ENCODE assay signal across 1 cellular context in the genomic region with DNA sequence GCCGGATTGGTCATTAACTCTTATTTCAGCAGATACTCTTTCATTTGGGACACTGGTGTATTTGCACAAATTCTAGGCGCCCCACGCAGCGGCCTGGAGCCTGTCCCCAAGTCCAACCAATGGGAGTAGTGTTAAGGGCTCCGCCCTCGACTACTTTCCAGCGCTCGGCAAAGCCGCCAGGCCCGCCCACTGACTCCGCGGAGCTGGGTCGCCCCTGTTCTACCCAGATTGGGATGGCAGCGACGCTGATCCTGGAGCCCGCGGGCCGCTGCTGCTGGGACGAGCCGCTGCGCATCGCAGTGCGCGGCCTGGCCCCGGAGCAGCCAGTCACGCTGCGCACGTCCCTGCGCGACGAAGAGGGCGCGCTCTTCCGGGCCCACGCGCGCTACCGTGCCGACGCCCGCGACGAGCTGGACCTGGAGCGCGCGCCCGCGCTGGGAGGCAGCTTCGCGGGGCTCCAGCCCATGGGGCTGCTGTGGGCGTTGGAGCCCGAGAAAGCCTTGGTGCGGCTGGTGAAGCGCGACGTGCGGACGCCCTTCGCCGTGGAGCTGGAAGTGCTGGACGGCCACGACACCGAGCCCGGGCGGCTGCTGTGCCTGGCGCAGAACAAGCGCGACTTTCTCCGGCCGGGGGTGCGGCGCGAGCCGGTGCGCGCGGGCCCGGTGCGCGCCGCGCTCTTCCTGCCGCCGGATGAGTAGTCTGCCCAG.
TF ChIP-seq lines count a peak whose summit lies in the region.

Gene ACOT6, plus strand, starts transcription at position 179 of the 707 bp plus-strand sequence. Its CDS starts 55 bp downstream, at position 234.

TF ChIP-seq in HepG2, 621 proteins besides CTCF, POLR2A, EP300 and RAD21 (continued from another document and continues in another):
- TF ChIP-seq, protein P1, sequence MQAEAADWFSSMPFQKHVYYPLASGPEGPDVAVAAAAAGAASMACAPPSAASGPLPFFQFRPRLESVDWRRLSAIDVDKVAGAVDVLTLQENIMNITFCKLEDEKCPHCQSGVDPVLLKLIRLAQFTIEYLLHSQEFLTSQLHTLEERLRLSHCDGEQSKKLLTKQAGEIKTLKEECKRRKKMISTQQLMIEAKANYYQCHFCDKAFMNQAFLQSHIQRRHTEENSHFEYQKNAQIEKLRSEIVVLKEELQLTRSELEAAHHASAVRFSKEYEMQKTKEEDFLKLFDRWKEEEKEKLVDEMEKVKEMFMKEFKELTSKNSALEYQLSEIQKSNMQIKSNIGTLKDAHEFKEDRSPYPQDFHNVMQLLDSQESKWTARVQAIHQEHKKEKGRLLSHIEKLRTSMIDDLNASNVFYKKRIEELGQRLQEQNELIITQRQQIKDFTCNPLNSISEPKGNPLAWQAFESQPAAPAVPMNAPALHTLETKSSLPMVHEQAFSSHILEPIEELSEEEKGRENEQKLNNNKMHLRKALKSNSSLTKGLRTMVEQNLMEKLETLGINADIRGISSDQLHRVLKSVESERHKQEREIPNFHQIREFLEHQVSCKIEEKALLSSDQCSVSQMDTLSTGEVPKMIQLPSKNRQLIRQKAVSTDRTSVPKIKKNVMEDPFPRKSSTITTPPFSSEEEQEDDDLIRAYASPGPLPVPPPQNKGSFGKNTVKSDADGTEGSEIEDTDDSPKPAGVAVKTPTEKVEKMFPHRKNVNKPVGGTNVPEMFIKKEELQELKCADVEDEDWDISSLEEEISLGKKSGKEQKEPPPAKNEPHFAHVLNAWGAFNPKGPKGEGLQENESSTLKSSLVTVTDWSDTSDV (CRISPR knock-in tag; IDR thresholded peaks at IDR 0.05): 0 out of 2 replicates have a peak, but pooled peaks have one; percentile 10
- no peak for TF ChIP-seq ZNF609 (CRISPR knock-in tag; IDR thresholded peaks at IDR 0.05; ENCODE audit: borderline replicate concordance)
- TF ChIP-seq TEF (CRISPR knock-in tag; IDR thresholded peaks at IDR 0.05): no peak
- TF ChIP-seq SMYD3 (CRISPR knock-in tag; IDR thresholded peaks at IDR 0.05): peak; percentile 37; the same call in 1 of the 2 replicates
- TF ChIP-seq MATR3 (CRISPR knock-in tag; IDR thresholded peaks at IDR 0.05): no peak
- TF ChIP-seq AHR (CRISPR knock-in tag; IDR thresholded peaks at IDR 0.05): no peak
- peak; percentile 18; the same call in 1 of the 2 replicates for TF ChIP-seq ZNF274 (CRISPR knock-in tag; IDR thresholded peaks at IDR 0.05)
- no peak for TF ChIP-seq CBX2 (IDR thresholded peaks at IDR 0.05; ENCODE audit: low read depth, low read length)
- TF ChIP-seq CBX2 (CRISPR knock-in tag; IDR thresholded peaks at IDR 0.05; ENCODE audit: low read depth): no peak
- TF ChIP-seq MED1 (CRISPR knock-in tag; IDR thresholded peaks at IDR 0.05): peak; percentile 60
- TF ChIP-seq KDM5B (CRISPR knock-in tag; IDR thresholded peaks at IDR 0.05; ENCODE audit: borderline replicate concordance): peak; percentile 40; the same call in 1 of the 2 replicates
- peak; percentile 76 for TF ChIP-seq PHF8 (CRISPR knock-in tag; IDR thresholded peaks at IDR 0.05)
- peak; percentile 57; the same call in 1 of the 2 replicates for TF ChIP-seq ZNF691 (CRISPR knock-in tag; IDR thresholded peaks at IDR 0.05; ENCODE audit: borderline replicate concordance, low read depth)
- no peak for TF ChIP-seq TP53 (CRISPR knock-in tag; conservative IDR thresholded peaks at IDR 0.05)
- TF ChIP-seq, protein P2, sequence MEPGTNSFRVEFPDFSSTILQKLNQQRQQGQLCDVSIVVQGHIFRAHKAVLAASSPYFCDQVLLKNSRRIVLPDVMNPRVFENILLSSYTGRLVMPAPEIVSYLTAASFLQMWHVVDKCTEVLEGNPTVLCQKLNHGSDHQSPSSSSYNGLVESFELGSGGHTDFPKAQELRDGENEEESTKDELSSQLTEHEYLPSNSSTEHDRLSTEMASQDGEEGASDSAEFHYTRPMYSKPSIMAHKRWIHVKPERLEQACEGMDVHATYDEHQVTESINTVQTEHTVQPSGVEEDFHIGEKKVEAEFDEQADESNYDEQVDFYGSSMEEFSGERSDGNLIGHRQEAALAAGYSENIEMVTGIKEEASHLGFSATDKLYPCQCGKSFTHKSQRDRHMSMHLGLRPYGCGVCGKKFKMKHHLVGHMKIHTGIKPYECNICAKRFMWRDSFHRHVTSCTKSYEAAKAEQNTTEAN (CRISPR knock-in tag; conservative IDR thresholded peaks at IDR 0.05): 0 out of 2 replicates have a peak, but pooled peaks have one; percentile 18
- TF ChIP-seq WIZ (CRISPR knock-in tag; IDR thresholded peaks at IDR 0.05): no peak
- peak; percentile 45; the same call in 1 of the 2 replicates for TF ChIP-seq ZNF362 (CRISPR knock-in tag; IDR thresholded peaks at IDR 0.05; ENCODE audit: borderline replicate concordance)
- TF ChIP-seq TOPORS (CRISPR knock-in tag; IDR thresholded peaks at IDR 0.05): peak; percentile 64; the same call in 1 of the 2 replicates
- peak; percentile 54 for TF ChIP-seq NFYC (CRISPR knock-in tag; IDR thresholded peaks at IDR 0.05)
- peak; percentile 62 for TF ChIP-seq ASH2L (IDR thresholded peaks at IDR 0.05; ENCODE audit: insufficient read length, low read depth, low read length)
- peak; percentile 72; the same call in 1 of the 2 replicates for TF ChIP-seq ZC3H13 (CRISPR knock-in tag; IDR thresholded peaks at IDR 0.05)
- TF ChIP-seq NR2F2 (IDR thresholded peaks at IDR 0.05; ENCODE audit: borderline replicate concordance, low read depth): no peak
- 0 out of 2 replicates have a peak, but pooled peaks have one; percentile 92 for TF ChIP-seq SATB2 (CRISPR knock-in tag; IDR thresholded peaks at IDR 0.05)
- TF ChIP-seq ZNF607 (CRISPR knock-in tag; IDR thresholded peaks at IDR 0.05; ENCODE audit: borderline replicate concordance): no peak
- TF ChIP-seq ZNF546 (CRISPR knock-in tag; conservative IDR thresholded peaks at IDR 0.05): peak; percentile 89
- TF ChIP-seq, protein P3, sequence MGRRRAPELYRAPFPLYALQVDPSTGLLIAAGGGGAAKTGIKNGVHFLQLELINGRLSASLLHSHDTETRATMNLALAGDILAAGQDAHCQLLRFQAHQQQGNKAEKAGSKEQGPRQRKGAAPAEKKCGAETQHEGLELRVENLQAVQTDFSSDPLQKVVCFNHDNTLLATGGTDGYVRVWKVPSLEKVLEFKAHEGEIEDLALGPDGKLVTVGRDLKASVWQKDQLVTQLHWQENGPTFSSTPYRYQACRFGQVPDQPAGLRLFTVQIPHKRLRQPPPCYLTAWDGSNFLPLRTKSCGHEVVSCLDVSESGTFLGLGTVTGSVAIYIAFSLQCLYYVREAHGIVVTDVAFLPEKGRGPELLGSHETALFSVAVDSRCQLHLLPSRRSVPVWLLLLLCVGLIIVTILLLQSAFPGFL (CRISPR knock-in tag; IDR thresholded peaks at IDR 0.05): no peak
- TF ChIP-seq ZNF30 (CRISPR knock-in tag; IDR thresholded peaks at IDR 0.05): 0 out of 2 replicates have a peak, but pooled peaks have one; percentile 35
- TF ChIP-seq SPEN (CRISPR knock-in tag; IDR thresholded peaks at IDR 0.05; ENCODE audit: low read depth): peak; percentile 53
- no peak for TF ChIP-seq TBL1XR1 (IDR thresholded peaks at IDR 0.05; ENCODE audit: borderline replicate concordance, low read length, partially characterized antibody)
- no peak for TF ChIP-seq SRF (IDR thresholded peaks at IDR 0.05; ENCODE audit: low read depth, low read length)
- peak; percentile 62 for TF ChIP-seq ZNF441 (CRISPR knock-in tag; IDR thresholded peaks at IDR 0.05; ENCODE audit: borderline replicate concordance)
- 0 out of 2 replicates have a peak, but pooled peaks have one; percentile 28 for TF ChIP-seq ZNF678 (CRISPR knock-in tag; IDR thresholded peaks at IDR 0.05)
- peak; percentile 90; the same call in 1 of the 2 replicates for TF ChIP-seq ZFY (CRISPR knock-in tag; IDR thresholded peaks at IDR 0.05)
- no peak; the same call in 1 of the 2 replicates for TF ChIP-seq ZNF451 (CRISPR knock-in tag; IDR thresholded peaks at IDR 0.05)
- peak; percentile 56; the same call in 1 of the 2 replicates for TF ChIP-seq KLF12 (CRISPR knock-in tag; IDR thresholded peaks at IDR 0.05; ENCODE audit: borderline replicate concordance)
- TF ChIP-seq SP1 (IDR thresholded peaks at IDR 0.05): no peak
- TF ChIP-seq SP1 (CRISPR knock-in tag; IDR thresholded peaks at IDR 0.05): 0 out of 2 replicates have a peak, but pooled peaks have one; percentile 53
- peak; percentile 44; the same call in 1 of the 2 replicates for TF ChIP-seq EED (CRISPR knock-in tag; IDR thresholded peaks at IDR 0.05)
- peak; percentile 92 for TF ChIP-seq ZNF687 (CRISPR knock-in tag; IDR thresholded peaks at IDR 0.05)
- TF ChIP-seq ZNF761 (CRISPR knock-in tag; conservative IDR thresholded peaks at IDR 0.05): peak; percentile 69; the same call in 1 of the 2 replicates
- TF ChIP-seq HDAC1 (CRISPR knock-in tag; IDR thresholded peaks at IDR 0.05): peak; percentile 78
- 0 out of 2 replicates have a peak, but pooled peaks have one; percentile 21 for TF ChIP-seq CBX5 (CRISPR knock-in tag; IDR thresholded peaks at IDR 0.05; ENCODE audit: borderline replicate concordance)
- peak; percentile 81 for TF ChIP-seq HNRNPLL (IDR thresholded peaks at IDR 0.05; ENCODE audit: low read depth, low read length, poor library complexity, severe bottlenecking)
- TF ChIP-seq FOXA3 (CRISPR knock-in tag; IDR thresholded peaks at IDR 0.05): no peak
